ENCODE assay signal across 8 cellular contexts in genomic region chr2:65436169-65436824, GRCh38. TPM values are rescaled to one million over a fixed set of nuclear protein-coding genes. Genes with fewer than 3 reads are reported as not detected.
DNase-seq lines count a peak whose midpoint lies in the region; ATAC-seq and TF ChIP-seq lines count a peak whose summit lies in the region.

No MANE protein-coding gene starts in this region.

- peak overlapping the region; percentile 63 for H3K27ac ChIP-seq in mammary epithelial cell (ENCODE audit: insufficient read depth, low read depth, low read length)

- dilution Hi-C loops in mammary epithelial cell (cut with HindIII; ENCODE audit: low sequenced_read_pairs): loop anchor here (10.0 kb wide), 1 partner anchor 51 kb away; no protein-coding TSS in a partner anchor

- peak; percentile 72 for DNase-seq in A172 (ENCODE audit: low spot score)
- peak; percentile 69 for DNase-seq in GM13977 (ENCODE audit: low spot score)
- DNase-seq in NCI-H1694 treated with DMSO at 0.1 percent for 48 hours (lab: John Stamatoyannopoulos, UW): peak; percentile 67
- peak; percentile 84 for DNase-seq in T1000 (lab: John Stamatoyannopoulos, UW)
- peak; percentile 93 for DNase-seq in mammary epithelial cell
- peak; percentile 64 for DNase-seq in iPS-NIHi11 (ENCODE audit: low spot score)
- DNase-seq in skeletal muscle cell (ENCODE audit: low read depth): peak; percentile 94

- no peaks in the 10 kb centered on the region for H3K36me3 ChIP-seq in mammary epithelial cell (ENCODE audit: insufficient read depth, low read length)

- TF ChIP-seq CTCF in GM13977 (IDR thresholded peaks at IDR 0.05; ENCODE audit: extremely low read depth, insufficient read depth, missing control alignments) (no peak), mammary epithelial cell (conservative IDR thresholded peaks at IDR 0.05 in 1 of 2, IDR thresholded peaks at IDR 0.05 in 1 of 2; ENCODE audit: extremely low read depth in 1 of 2, insufficient read depth in 1 of 2, low read depth in 1 of 2, low read length in 2 of 2) (no peak)

- H3K9me3 ChIP-seq in mammary epithelial cell (replicated peaks; ENCODE audit: insufficient read depth, low read length): no peaks in the 10 kb centered on the region

- peaks cover 18% of the 10 kb centered on the region for H3K4me1 ChIP-seq in mammary epithelial cell (ENCODE audit: insufficient read depth, low read length)

- H2AFZ ChIP-seq in mammary epithelial cell (ENCODE audit: low read depth, low read length): peak overlapping the region; percentile 90

- WGBS in mammary epithelial cell (ENCODE audit: low coverage, missing lambda C conversion rate): 0% methylated on average over 9 of the region's 65 CpGs

- peaks cover 21% of the 10 kb centered on the region for H3K79me2 ChIP-seq in mammary epithelial cell (ENCODE audit: insufficient read depth, low read length)

- no TSS peak for BruUV-seq in mammary epithelial cell (replicated peaks; lab: Mats Ljungman, UMichigan)

- no peaks in the 10 kb centered on the region for H4K20me1 ChIP-seq in mammary epithelial cell (ENCODE audit: insufficient read depth, low read length)

- intact Hi-C loops in mammary epithelial cell (cut with micrococcal nuclease): loop anchor here (1.0 to 10.0 kb wide), 6 partner anchors 19 to 301 kb away; partner anchors contain the start of gene RAB1A

- no peaks in the 10 kb centered on the region for H3K27me3 ChIP-seq in mammary epithelial cell (ENCODE audit: insufficient read depth, low read length)

- in situ Hi-C loops in GM13977 (cut with MboI; ENCODE audit: low pct_unique_long_range_greater_than_20kb, low sequenced_read_pairs, unreplicated experiment): no loop called here
- in situ Hi-C loops in mammary epithelial cell (cut with MboI; ENCODE audit: low sequenced_read_pairs in 2 of 2): loop anchor here in 1 of 2 donors (5.0 kb wide), 1 partner anchor 111 kb away; no protein-coding TSS in a partner anchor

- H3K4me2 ChIP-seq in mammary epithelial cell (ENCODE audit: insufficient read depth, low read depth, low read length): peak overlapping the region; percentile 96

- peak; percentile 4 for ATAC-seq in HG02870 (IDR thresholded peaks at IDR 0.05; ENCODE audit: unreplicated experiment)

- H3K9ac ChIP-seq in mammary epithelial cell (ENCODE audit: insufficient read depth, low read length): peak overlapping the region; percentile 76

- CTCF ChIA-PET in mammary epithelial cell (lab: Charles Lee; ENCODE audit: low non-redundant PET): interaction anchor here (0.7 kb wide), 2 partner anchors 15 to 53 kb away, joined by 3 read pairs; no protein-coding TSS in a partner anchor

- H3K4me3 ChIP-seq in mammary epithelial cell (replicated peaks in 1 of 3; ENCODE audit: insufficient read depth in 1 of 3, low read depth in 2 of 3, low read length in 3 of 3): peak overlapping the region; percentile 60 to 75 (median 63)
- peak overlapping the region; percentile 64 for H3K4me3 ChIP-seq in skeletal muscle cell (ENCODE audit: low read depth, low read length)

RNA-seq across cellular contexts. Expression of gene SPRED2, which starts 3.9 kb away (rescaled TPM):
- total RNA-seq in A172 (2014; rRNA removed; shearing (Covaris generic)): 7.1 and 13.6 TPM in 2 replicates
- total RNA-seq in mammary epithelial cell: 10 to 100 TPM; 14.7 to 60.6 TPM
- 40.5 TPM for polyA plus RNA-seq in mammary epithelial cell
- 89.9 TPM for polyA minus RNA-seq in mammary epithelial cell

Comparison
In these comparisons a context has a peak if more than half of its experiments do, and no peak if none do; other contexts are left out.
1. Peak in every context shown above with its lines: DNase-seq, ATAC-seq, H3K4me3 ChIP-seq and H3K27ac ChIP-seq.